ENCODE assay signal across 25 cellular contexts in genomic region chr12:91853350-91854127, GRCh38.
DNase-seq lines count a peak whose midpoint lies in the region; ATAC-seq and TF ChIP-seq lines count a peak whose summit lies in the region.
"Had no signal": no experiment of that assay in that cellular context is flagged by ENCODE, and none has a peak within 500 bp of the region (broad histone marks: within the 10 kb centered on the region; RNA-seq: fewer than 3 reads in every experiment).

No MANE protein-coding gene starts in this region.

- no peak for TF ChIP-seq EP300 in suprapubic skin (IDR thresholded peaks at IDR 0.05)

- no peaks in the 10 kb centered on the region for H3K36me3 ChIP-seq in suprapubic skin

- WGBS in suprapubic skin, result 85% methylated on average over 5 of the region's 5 CpGs

- peak overlapping the region; percentile 45 for H3K27ac Mint-ChIP-seq in stimulated activated naive CD8-positive, alpha-beta T cell treated with anti-CD3 and anti-CD28 coated beads, Interleukin-15, Interleukin-2, amounts not matched to agents 100 ng/mL and 50 ng/mL, for 24 hours
- peak overlapping the region; percentile 6 for H3K27ac Mint-ChIP-seq in T-helper 17 cell
- H3K27ac Mint-ChIP-seq: CD8-positive, alpha-beta T cell had no signal

- H3K4me3 Mint-ChIP-seq in stimulated activated naive CD8-positive, alpha-beta T cell treated with anti-CD3 and anti-CD28 coated beads, Interleukin-15, Interleukin-2, amounts not matched to agents 100 ng/mL and 50 ng/mL, for 24 hours, result no peak overlapping the region
- no peak overlapping the region for H3K4me3 Mint-ChIP-seq in T-helper 17 cell
- H3K4me3 Mint-ChIP-seq: CD8-positive, alpha-beta T cell had no signal

- in situ Hi-C loops in GM13977 (cut with MboI; ENCODE audit: low pct_unique_long_range_greater_than_20kb, low sequenced_read_pairs, unreplicated experiment), result no loop called here

- no peak overlapping the region for H3K4me3 ChIP-seq in suprapubic skin
- H3K4me3 ChIP-seq: GM12878 had no signal

- TF ChIP-seq CTCF in suprapubic skin (IDR thresholded peaks at IDR 0.05) (no peak), GM13977 (IDR thresholded peaks at IDR 0.05; ENCODE audit: extremely low read depth, insufficient read depth, missing control alignments) (no peak)

- no peaks in the 10 kb centered on the region for H3K27me3 ChIP-seq in suprapubic skin

- H3K36me3 Mint-ChIP-seq in stimulated activated naive CD8-positive, alpha-beta T cell treated with anti-CD3 and anti-CD28 coated beads, Interleukin-15, Interleukin-2, amounts not matched to agents 100 ng/mL and 50 ng/mL, for 24 hours (ENCODE audit: low read depth), result no peaks in the 10 kb centered on the region
- H3K36me3 Mint-ChIP-seq in T-helper 17 cell (ENCODE audit: low read depth), result peaks cover 2% of the 10 kb centered on the region
- H3K36me3 Mint-ChIP-seq: CD8-positive, alpha-beta T cell had no signal

- H3K9me3 Mint-ChIP-seq in stimulated activated naive CD8-positive, alpha-beta T cell treated with anti-CD3 and anti-CD28 coated beads, Interleukin-15, Interleukin-2, amounts not matched to agents 100 ng/mL and 50 ng/mL, for 24 hours, result peaks cover under 1% of the 10 kb centered on the region
- H3K9me3 Mint-ChIP-seq: CD8-positive, alpha-beta T cell had no signal

- no peak for DNase-seq in stimulated activated naive CD8-positive, alpha-beta T cell treated with anti-CD3 and anti-CD28 coated beads, Interleukin-15, Interleukin-2, amounts not matched to agents 100 U/mL and 50 U/mL, for 24 hours
- DNase-seq in T-helper 17 cell, result no peak
- no peak for DNase-seq in suprapubic skin (ENCODE audit: low spot score in 2 of 2)
- no peak for DNase-seq in DMS53 treated with DMSO at 0.1 percent for 48 hours (lab: John Stamatoyannopoulos, UW; ENCODE audit: unreplicated experiment)
- DNase-seq in GM13977 (ENCODE audit: low spot score), result no peak
- no peak for DNase-seq in NCI-H1105 treated with DMSO at 0.1 percent for 48 hours (lab: John Stamatoyannopoulos, UW)
- DNase-seq: C1 segment of cervical spinal cord; Caco-2; CD8-positive, alpha-beta T cell; DMS79; EL; GDM1; GOT3; Karpas-422; NCI-H1092 treated with DMSO at 0.1 percent for 48 hours; NCI-H1436 treated with DMSO at 0.1 percent for 48 hours; NCI-H187 treated with DMSO at 0.1 percent for 48 hours; NCI-H2171 treated with DMSO at 0.1 percent for 48 hours; NCI-H345; NCI-H510A treated with DMSO at 0.1 percent for 48 hours; Right ventricle myocardium superior; RPMI8226 had no signal

- H3K4me1 Mint-ChIP-seq in stimulated activated naive CD8-positive, alpha-beta T cell treated with anti-CD3 and anti-CD28 coated beads, Interleukin-15, Interleukin-2, amounts not matched to agents 100 ng/mL and 50 ng/mL, for 24 hours (ENCODE audit: low read depth), result peaks cover 36% of the 10 kb centered on the region
- H3K4me1 Mint-ChIP-seq in T-helper 17 cell, result peaks cover 14% of the 10 kb centered on the region

- H3K4me1 ChIP-seq in suprapubic skin, result peaks cover 21% of the 10 kb centered on the region
- H3K4me1 ChIP-seq: Caco-2 had no signal

- no peaks in the 10 kb centered on the region for H3K27me3 Mint-ChIP-seq in stimulated activated naive CD8-positive, alpha-beta T cell treated with anti-CD3 and anti-CD28 coated beads, Interleukin-15, Interleukin-2, amounts not matched to agents 100 ng/mL and 50 ng/mL, for 24 hours
- H3K27me3 Mint-ChIP-seq in T-helper 17 cell, result no peaks in the 10 kb centered on the region

- no peak for ATAC-seq in stimulated activated naive CD8-positive, alpha-beta T cell treated with anti-CD3 and anti-CD28 coated beads, Interleukin-15, Interleukin-2, amounts not matched to agents 100 U/mL and 50 U/mL, for 24 hours
- ATAC-seq in T-helper 17 cell, result no peak
- ATAC-seq: CD8-positive, alpha-beta T cell; GM12878 had no signal

- no peaks in the 10 kb centered on the region for H3K9me3 ChIP-seq in T-helper 17 cell (ENCODE audit: control insufficient read depth, low read length, poor library complexity, severe bottlenecking)
- no peaks in the 10 kb centered on the region for H3K9me3 ChIP-seq in suprapubic skin
- H3K9me3 ChIP-seq: Caco-2 had no signal

- TF ChIP-seq POLR2A in suprapubic skin (IDR thresholded peaks at IDR 0.05), result no peak

- H3K27ac ChIP-seq in suprapubic skin, result peak overlapping the region; percentile 11
- H3K27ac ChIP-seq: HL-60 had no signal
